Comparison of ENCODE assay signal across 1 cellular context in the genomic region with DNA sequence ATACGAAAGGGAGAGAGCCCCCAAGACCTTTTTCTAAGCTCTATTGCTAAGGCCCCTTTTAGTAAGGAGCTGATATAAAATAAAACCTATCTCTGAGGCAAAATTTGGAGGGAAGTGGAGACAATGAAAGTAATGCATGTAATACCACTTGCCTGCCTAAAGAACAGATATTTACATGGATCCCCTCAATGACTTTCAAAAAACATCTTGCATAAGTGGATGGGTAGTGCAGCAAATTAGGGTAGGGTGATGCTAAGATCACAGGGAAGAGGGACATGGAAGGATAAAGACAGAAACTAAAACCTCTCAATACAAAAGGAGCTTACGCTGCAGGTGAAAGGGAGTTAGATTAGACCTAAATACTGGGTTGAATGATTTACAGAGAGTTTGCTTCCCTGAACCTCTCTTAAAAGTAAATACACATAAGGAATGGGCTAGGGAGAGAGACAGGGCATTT.
A peak's percentile ranks its signal among the peaks of the same experiment; 100 is the strongest.
TF ChIP-seq lines count a peak whose summit lies in the region.

No MANE protein-coding gene starts in this region.

TF ChIP-seq in K562, 482 proteins besides CTCF, POLR2A, EP300 and RAD21:
- TF ChIP-seq KLF13 (tag; IDR thresholded peaks at IDR 0.05; ENCODE audit: borderline replicate concordance, low read depth) (no peak), CREB5 (CRISPR knock-in tag; IDR thresholded peaks at IDR 0.05) (no peak), POLR2H (tag; IDR thresholded peaks at IDR 0.05; ENCODE audit: low read depth) (0 out of 2 replicates have a peak, but pooled peaks have one; percentile 10), PML (IDR thresholded peaks at IDR 0.05; ENCODE audit: low read length) (0 out of 2 replicates have a peak, but pooled peaks have one; percentile 14), ATF6 (CRISPR knock-in tag; IDR thresholded peaks at IDR 0.05) (0 out of 2 replicates have a peak, but pooled peaks have one; percentile 13), TAF15 (IDR thresholded peaks at IDR 0.05; ENCODE audit: low read depth, low read length) (no peak), ZZZ3 (IDR thresholded peaks at IDR 0.05) (0 out of 2 replicates have a peak, but pooled peaks have one; percentile 37), NONO (IDR thresholded peaks at IDR 0.05; ENCODE audit: low read depth in 2 of 2, low read length in 1 of 2) (no peak), ZNF518B (CRISPR knock-in tag; IDR thresholded peaks at IDR 0.05) (0 out of 2 replicates have a peak, but pooled peaks have one; percentile 70), KLF6 (CRISPR knock-in tag; IDR thresholded peaks at IDR 0.05; ENCODE audit: borderline replicate concordance) (no peak)
- TF ChIP-seq, protein P1, sequence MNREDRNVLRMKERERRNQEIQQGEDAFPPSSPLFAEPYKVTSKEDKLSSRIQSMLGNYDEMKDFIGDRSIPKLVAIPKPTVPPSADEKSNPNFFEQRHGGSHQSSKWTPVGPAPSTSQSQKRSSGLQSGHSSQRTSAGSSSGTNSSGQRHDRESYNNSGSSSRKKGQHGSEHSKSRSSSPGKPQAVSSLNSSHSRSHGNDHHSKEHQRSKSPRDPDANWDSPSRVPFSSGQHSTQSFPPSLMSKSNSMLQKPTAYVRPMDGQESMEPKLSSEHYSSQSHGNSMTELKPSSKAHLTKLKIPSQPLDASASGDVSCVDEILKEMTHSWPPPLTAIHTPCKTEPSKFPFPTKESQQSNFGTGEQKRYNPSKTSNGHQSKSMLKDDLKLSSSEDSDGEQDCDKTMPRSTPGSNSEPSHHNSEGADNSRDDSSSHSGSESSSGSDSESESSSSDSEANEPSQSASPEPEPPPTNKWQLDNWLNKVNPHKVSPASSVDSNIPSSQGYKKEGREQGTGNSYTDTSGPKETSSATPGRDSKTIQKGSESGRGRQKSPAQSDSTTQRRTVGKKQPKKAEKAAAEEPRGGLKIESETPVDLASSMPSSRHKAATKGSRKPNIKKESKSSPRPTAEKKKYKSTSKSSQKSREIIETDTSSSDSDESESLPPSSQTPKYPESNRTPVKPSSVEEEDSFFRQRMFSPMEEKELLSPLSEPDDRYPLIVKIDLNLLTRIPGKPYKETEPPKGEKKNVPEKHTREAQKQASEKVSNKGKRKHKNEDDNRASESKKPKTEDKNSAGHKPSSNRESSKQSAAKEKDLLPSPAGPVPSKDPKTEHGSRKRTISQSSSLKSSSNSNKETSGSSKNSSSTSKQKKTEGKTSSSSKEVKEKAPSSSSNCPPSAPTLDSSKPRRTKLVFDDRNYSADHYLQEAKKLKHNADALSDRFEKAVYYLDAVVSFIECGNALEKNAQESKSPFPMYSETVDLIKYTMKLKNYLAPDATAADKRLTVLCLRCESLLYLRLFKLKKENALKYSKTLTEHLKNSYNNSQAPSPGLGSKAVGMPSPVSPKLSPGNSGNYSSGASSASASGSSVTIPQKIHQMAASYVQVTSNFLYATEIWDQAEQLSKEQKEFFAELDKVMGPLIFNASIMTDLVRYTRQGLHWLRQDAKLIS (CRISPR knock-in tag; IDR thresholded peaks at IDR 0.05) = 0 out of 2 replicates have a peak, but pooled peaks have one; percentile 51
